26 cellular contexts compared by ENCODE assay signal in the genomic region with DNA sequence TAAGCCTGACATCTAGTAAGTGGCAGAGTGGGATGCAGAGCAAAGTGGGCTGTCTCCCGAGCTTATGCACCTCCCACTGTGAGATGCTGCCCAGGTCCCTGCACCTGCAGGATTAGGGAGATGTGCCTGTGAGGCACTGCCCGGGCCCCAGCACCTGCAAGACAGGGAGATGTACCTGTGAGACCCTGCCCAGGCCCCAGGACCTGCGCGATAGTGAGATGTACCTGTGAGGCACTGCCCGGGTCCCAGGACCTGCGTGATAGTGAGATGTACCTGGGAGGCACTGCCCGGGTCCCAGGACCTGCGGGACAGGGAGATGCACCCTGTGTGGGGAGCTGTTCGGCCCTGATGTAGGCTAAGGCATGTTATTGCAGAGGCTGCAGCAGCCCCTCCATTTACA.
"Had no signal": no experiment of that assay in that cellular context is flagged by ENCODE, and none has a peak within 500 bp of the region (broad histone marks: within the 10 kb centered on the region; RNA-seq: fewer than 3 reads in every experiment).

No MANE protein-coding gene starts in this region.

- H3K4me3 ChIP-seq: heart right ventricle, hepatocyte, left lung, lung, neural progenitor cell, ovary, right atrium auricular region, skin epidermis, tibial nerve, vagina had no signal

- H3K4me1 ChIP-seq: left lung, neural progenitor cell, tibial nerve, vagina had no signal

- H3K36me3 ChIP-seq: heart right ventricle, left lung, neural progenitor cell, neutrophil, ovary, right atrium auricular region, tibial nerve, vagina had no signal

- H3K9me3 ChIP-seq: neutrophil, vagina had no signal

- H3K4me1 Mint-ChIP-seq: memory B cell; naive B cell; natural killer cell; stimulated activated memory B cell treated with anti-CD40 and anti-IgM and Interleukin-4, amounts not matched to agents 10 μg/mL and 1 μg/mL and 100 μg/mL, for 72 hours; stimulated activated naive CD8-positive, alpha-beta T cell treated with anti-CD3 and anti-CD28 coated beads, Interleukin-15, amount 100 ng/mL, for 72 hours had no signal

- ATAC-seq: left colon; left lung; natural killer cell; sciatic nerve; stimulated activated memory B cell treated with anti-CD40 and anti-IgM and Interleukin-4, amounts not matched to agents 10 μg/mL and 1 μg/mL and 100 μg/mL, for 72 hours; stimulated activated naive CD8-positive, alpha-beta T cell treated with anti-CD3 and anti-CD28 coated beads, Interleukin-15, amount 100 ng/mL, for 72 hours had no signal

- H3K4me3 Mint-ChIP-seq: memory B cell; naive B cell; natural killer cell; nephron progenitor cell; neural progenitor cell; stimulated activated memory B cell treated with anti-CD40 and anti-IgM and Interleukin-4, amounts not matched to agents 10 μg/mL and 1 μg/mL and 100 μg/mL, for 72 hours; stimulated activated naive CD8-positive, alpha-beta T cell treated with anti-CD3 and anti-CD28 coated beads, Interleukin-15, amount 100 ng/mL, for 72 hours; type B pancreatic cell had no signal

- H3K36me3 Mint-ChIP-seq: natural killer cell, neural progenitor cell, type B pancreatic cell had no signal

- DNase-seq: heart right ventricle; kidney; left colon; left lung; naive B cell; natural killer cell; nephron progenitor cell; occipital lobe; ovary; stimulated activated CD4-positive, alpha-beta T cell treated with anti-CD3 and anti-CD28 coated beads, Interleukin-4, amount 100 ng/mL, for 24 hours; stimulated activated naive CD4-positive, alpha-beta T cell treated with Interleukin-2 at 50 U/mL for 16 hours; stimulated activated naive CD8-positive, alpha-beta T cell treated with anti-CD3 and anti-CD28 coated beads, Interleukin-15, amount 100 ng/mL, for 72 hours; substantia nigra had no signal

- H3K27ac ChIP-seq: heart right ventricle, hepatocyte, left lung, neural progenitor cell, neutrophil, ovary, right atrium auricular region, skin epidermis, tibial nerve, vagina had no signal

- H3K27me3 ChIP-seq: hepatocyte, neural progenitor cell, neutrophil, ovary, right atrium auricular region, vagina had no signal

- H3K27ac Mint-ChIP-seq: memory B cell; natural killer cell; nephron progenitor cell; neural progenitor cell; progenitor cell of endocrine pancreas; stimulated activated memory B cell treated with anti-CD40 and anti-IgM and Interleukin-4, amounts not matched to agents 10 μg/mL and 1 μg/mL and 100 μg/mL, for 72 hours; stimulated activated naive CD8-positive, alpha-beta T cell treated with anti-CD3 and anti-CD28 coated beads, Interleukin-15, amount 100 ng/mL, for 72 hours; type B pancreatic cell had no signal
